1 cellular context compared by ENCODE assay signal in the genomic region with DNA sequence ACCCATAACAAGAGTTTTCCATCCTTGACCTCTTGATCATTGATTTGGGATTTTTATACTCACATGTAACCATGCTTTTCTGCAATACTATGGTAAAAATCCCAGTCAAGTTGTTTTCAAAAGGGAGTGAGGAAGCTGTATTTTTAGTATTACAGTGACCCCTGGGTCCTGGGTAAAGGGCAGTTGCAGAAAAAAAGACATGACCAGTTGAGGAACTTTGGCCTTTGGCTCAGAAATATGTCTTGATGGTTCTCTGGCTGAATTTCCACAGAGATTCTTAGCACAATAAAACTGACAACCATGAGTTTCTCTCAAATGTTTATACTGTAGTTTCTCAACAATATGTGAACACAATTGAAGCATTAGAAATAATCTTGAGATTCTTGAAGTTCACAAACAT.
TF ChIP-seq lines count a peak whose summit lies in the region.

No MANE protein-coding gene starts in this region.

TF ChIP-seq in IMR-90, 13 proteins besides CTCF, POLR2A, EP300 and RAD21 (continued from another document):
- no peak for TF ChIP-seq SMC3 (IDR thresholded peaks at IDR 0.05; ENCODE audit: low read depth, low read length)
